In genomic region chr12:3168223-3168770, GRCh38 we compare ENCODE assay signal across 17 cellular contexts.
A peak's percentile ranks its signal among the peaks of the same experiment; 100 is the strongest.
DNase-seq lines count a peak whose midpoint lies in the region; ATAC-seq, FAIRE-seq and TF ChIP-seq lines count a peak whose summit lies in the region.
"Had no signal": no experiment of that assay in that cellular context is flagged by ENCODE, and none has a peak within 500 bp of the region (broad histone marks: within the 10 kb centered on the region; RNA-seq: fewer than 3 reads in every experiment).

No MANE protein-coding gene starts in this region.

- TF ChIP-seq CTCF in HCT116 (IDR thresholded peaks at IDR 0.05 in 2 of 3, conservative IDR thresholded peaks at IDR 0.05 in 1 of 3; ENCODE audit: borderline replicate concordance in 1 of 3, insufficient read depth in 1 of 3, low read depth in 2 of 3, low read length in 2 of 3) (no peak), foreskin keratinocyte (conservative IDR thresholded peaks at IDR 0.05) (peak; percentile 7)

- peaks cover 0 to 27% (median 6%) of the 10 kb centered on the region in 5 donors for H3K27me3 Mint-ChIP-seq in naive thymus-derived CD8-positive, alpha-beta T cell

- peaks cover 0 to 1% (median 0%) of the 10 kb centered on the region in 9 donors for H3K9me3 Mint-ChIP-seq in naive thymus-derived CD8-positive, alpha-beta T cell
- H3K9me3 Mint-ChIP-seq: effector memory CD8-positive, alpha-beta T cell had no signal

- H3K27ac Mint-ChIP-seq in naive thymus-derived CD8-positive, alpha-beta T cell = no peak overlapping the region
- H3K27ac Mint-ChIP-seq: activated CD8-positive, alpha-beta memory T cell treated with anti-CD3 and anti-CD28 coated beads, Interleukin-2, amount 10 ng/mL, durations not matched to agents 7 days and 5 days; effector memory CD8-positive, alpha-beta T cell had no signal

- H3K27me3 ChIP-seq in HCT116 (ENCODE audit: insufficient read depth, low read length) (no peaks in the 10 kb centered on the region), SJSA1 (replicated peaks) (no peaks in the 10 kb centered on the region), foreskin keratinocyte (no peaks in the 10 kb centered on the region), skeletal muscle satellite cell (ENCODE audit: control insufficient read depth, insufficient read depth, low read length) (no peaks in the 10 kb centered on the region)
- H3K27me3 ChIP-seq: ovary, tibial artery had no signal

- H3K4me1 Mint-ChIP-seq in naive thymus-derived CD8-positive, alpha-beta T cell = peaks cover 0 to 2% (median under 1%) of the 10 kb centered on the region in 4 donors
- H3K4me1 Mint-ChIP-seq: activated CD8-positive, alpha-beta memory T cell treated with anti-CD3 and anti-CD28 coated beads, Interleukin-2, amount 10 ng/mL, durations not matched to agents 7 days and 5 days had no signal

- H3K36me3 ChIP-seq in HCT116 (ENCODE audit: control insufficient read depth in 1 of 2, insufficient read depth in 2 of 2, low read length in 2 of 2) (no peaks in the 10 kb centered on the region), SJSA1 (no peaks in the 10 kb centered on the region), skeletal muscle satellite cell (ENCODE audit: insufficient read depth, low read length) (no peaks in the 10 kb centered on the region)
- H3K36me3 ChIP-seq: ovary had no signal

- intact Hi-C loops in HCT116 (cut with micrococcal nuclease) = no loop called here

- no peaks in the 10 kb centered on the region for H3K9me3 ChIP-seq in HCT116 (ENCODE audit: control insufficient read depth in 1 of 2, insufficient read depth in 1 of 2, low read depth in 1 of 2, low read length in 2 of 2)
- H3K9me3 ChIP-seq in SJSA1 (replicated peaks) = no peaks in the 10 kb centered on the region
- H3K9me3 ChIP-seq in skeletal muscle satellite cell (replicated peaks; ENCODE audit: low read length) = no peaks in the 10 kb centered on the region
- H3K9me3 ChIP-seq: ovary, tibial artery had no signal

- TF ChIP-seq POLR2A in HCT116 (IDR thresholded peaks at IDR 0.05; ENCODE audit: borderline replicate concordance, extremely low read depth, insufficient read depth, insufficient read length) = no peak

- no peak overlapping the region for H3K4me3 Mint-ChIP-seq in naive thymus-derived CD8-positive, alpha-beta T cell
- H3K4me3 Mint-ChIP-seq: activated CD8-positive, alpha-beta memory T cell treated with anti-CD3 and anti-CD28 coated beads, Interleukin-2, amount 10 ng/mL, durations not matched to agents 7 days and 5 days; effector memory CD8-positive, alpha-beta T cell had no signal

- H3K4me2 ChIP-seq in HCT116 (ENCODE audit: low read length) (peak overlapping the region; percentile 79), skeletal muscle satellite cell (ENCODE audit: low read length) (peak overlapping the region; percentile 68)

- H3K9me2 ChIP-seq in HCT116 (ENCODE audit: insufficient read depth) = no peaks in the 10 kb centered on the region

- RAD21 ChIA-PET in HCT116 (lab: Charles Lee; ENCODE audit: low non-redundant PET in 1 of 2, low total read pairs in 2 of 2, uncharacterized antibody in 2 of 2, unreplicated experiment in 2 of 2) = interaction anchor here in 1 of 2 experiments (0.7 kb wide), 1 partner anchor 127 kb away, joined by 3 read pairs; no protein-coding TSS in a partner anchor

- DNase-seq in HCT116 (ENCODE audit: low read depth, low spot score) (no peak), SJSA1 (ENCODE audit: low read depth in 1 of 2, low spot score in 2 of 2) (no peak), foreskin keratinocyte (no peak), GM19239 (ENCODE audit: insufficient read length, low spot score) (no peak)
- no peak for DNase-seq in naive thymus-derived CD8-positive, alpha-beta T cell
- DNase-seq: activated CD4-positive, alpha-beta T cell treated with anti-CD3 and anti-CD28 coated beads for 1 hour; activated CD8-positive, alpha-beta memory T cell treated with anti-CD3 and anti-CD28 coated beads, Interleukin-2, amount 10 ng/mL, durations not matched to agents 7 days and 5 days; activated gamma-delta T cell treated with Interleukin-2 at 50 U/mL for 16 hours; effector memory CD8-positive, alpha-beta T cell; NCI-H1105 treated with DMSO at 0.1 percent for 48 hours; ovary; right cardiac atrium; stimulated activated naive CD4-positive, alpha-beta T cell; T-helper 9 cell; tibial artery had no signal

- H3K27ac ChIP-seq in HCT116 (ENCODE audit: low read depth, low read length) = no peak overlapping the region; the same call in 1 of the 2 replicates
- peak overlapping the region; percentile 82 for H3K27ac ChIP-seq in SJSA1
- peak overlapping the region; percentile 31 for H3K27ac ChIP-seq in foreskin keratinocyte
- H3K27ac ChIP-seq: ovary, tibial artery had no signal

- POLR2A ChIA-PET in HCT116 (lab: Charles Lee) = interaction anchor here (1.2 kb wide), 1 partner anchor 34 kb away, joined by 3 read pairs; no protein-coding TSS in a partner anchor
- POLR2A ChIA-PET in naive thymus-derived CD8-positive, alpha-beta T cell (lab: Charles Lee) = no interaction called here

- CTCF ChIA-PET in HCT116 (lab: Charles Lee) = interaction anchor here (1.3 to 2.5 kb wide), 2 partner anchors 33 to 107 kb away, joined by 3 to 8 read pairs; no protein-coding TSS in a partner anchor

- H4K20me1 ChIP-seq in HCT116 (ENCODE audit: insufficient read depth) = no peaks in the 10 kb centered on the region

- no peaks in the 10 kb centered on the region for H3K79me2 ChIP-seq in HCT116 (ENCODE audit: insufficient read depth, low read length)

- TF ChIP-seq RAD21 in HCT116 (IDR thresholded peaks at IDR 0.05; ENCODE audit: low read depth) = no peak

- H2AFZ ChIP-seq in HCT116 (ENCODE audit: low read depth, low read length, poor library complexity, severe bottlenecking) = no peak overlapping the region

- H3K36me3 Mint-ChIP-seq in naive thymus-derived CD8-positive, alpha-beta T cell = no peaks in the 10 kb centered on the region
- H3K36me3 Mint-ChIP-seq: activated CD8-positive, alpha-beta memory T cell treated with anti-CD3 and anti-CD28 coated beads, Interleukin-2, amount 10 ng/mL, durations not matched to agents 7 days and 5 days had no signal

- no TSS peak for BruUV-seq in HCT116 (replicated peaks; lab: Mats Ljungman, UMichigan)

- ATAC-seq in HCT116 = peak; percentile 28
- peak; percentile 2 for ATAC-seq in foreskin keratinocyte
- no peak for ATAC-seq in naive thymus-derived CD8-positive, alpha-beta T cell
- no peak for ATAC-seq in HG03442 (IDR thresholded peaks at IDR 0.05; ENCODE audit: unreplicated experiment)
- ATAC-seq: activated CD8-positive, alpha-beta memory T cell treated with anti-CD3 and anti-CD28 coated beads, Interleukin-2, amount 10 ng/mL, durations not matched to agents 7 days and 5 days; effector memory CD8-positive, alpha-beta T cell; right cardiac atrium had no signal

- FAIRE-seq in GM19239 (lab: Jason Lieb, UNC) = no peak

- H3K9ac ChIP-seq in HCT116 (ENCODE audit: low read length) = peak overlapping the region; percentile 53
- H3K9ac ChIP-seq in skeletal muscle satellite cell (ENCODE audit: low read depth, low read length) = peak overlapping the region; percentile 62

- peak overlapping the region in 1 of 2 experiments; percentile 47; a peak in 3 of 4 replicates for H3K4me3 ChIP-seq in HCT116 (replicated peaks in 1 of 2; ENCODE audit: low read depth in 1 of 2, low read length in 2 of 2)
- no peak overlapping the region for H3K4me3 ChIP-seq in SJSA1
- H3K4me3 ChIP-seq in skeletal muscle satellite cell (ENCODE audit: low read length) = peak overlapping the region; percentile 19
- H3K4me3 ChIP-seq: ovary, tibial artery had no signal

- peaks cover 30 to 42% of the 10 kb centered on the region in 2 experiments for H3K4me1 ChIP-seq in HCT116 (ENCODE audit: control insufficient read depth in 1 of 2, insufficient read depth in 2 of 2, low read length in 2 of 2)
- H3K4me1 ChIP-seq in SJSA1 (replicated peaks) = peaks cover 44% of the 10 kb centered on the region
- peaks cover 30% of the 10 kb centered on the region for H3K4me1 ChIP-seq in foreskin keratinocyte
- H3K4me1 ChIP-seq in skeletal muscle satellite cell (ENCODE audit: control insufficient read depth, insufficient read depth, low read length) = peaks cover 46% of the 10 kb centered on the region

TF ChIP-seq in HCT116, 20 proteins besides CTCF, POLR2A, EP300 and RAD21 (continues in another document):
- no peak for TF ChIP-seq JUND (IDR thresholded peaks at IDR 0.05)
- TF ChIP-seq ELF1 (IDR thresholded peaks at IDR 0.05; ENCODE audit: borderline replicate concordance, low read depth) = no peak
- no peak for TF ChIP-seq CBX3 (IDR thresholded peaks at IDR 0.05; ENCODE audit: low read depth)
- TF ChIP-seq REST (IDR thresholded peaks at IDR 0.05; ENCODE audit: low read depth) = no peak
- TF ChIP-seq ZFX (IDR thresholded peaks at IDR 0.05) = no peak
- TF ChIP-seq EGR1 (IDR thresholded peaks at IDR 0.05; ENCODE audit: low read depth) = no peak
- no peak for TF ChIP-seq EZH2phosphoT487 (IDR thresholded peaks at IDR 0.05; ENCODE audit: borderline replicate concordance)
- TF ChIP-seq YY1 (IDR thresholded peaks at IDR 0.05; ENCODE audit: extremely low read depth, insufficient replicate concordance, low read depth, low read length) = no peak
- no peak for TF ChIP-seq MAX (IDR thresholded peaks at IDR 0.05)

Comparison
In these comparisons a context has a peak if more than half of its experiments do, and no peak if none do; other contexts are left out.
1. ATAC-seq: peak in HCT116 (single experiment) and foreskin keratinocyte (single experiment); none in naive thymus-derived CD8-positive, alpha-beta T cell (0 of 2) and HG03442 (single experiment).